In genomic region chr2:197992482-197993133, GRCh38 we compare ENCODE assay signal across 15 cellular contexts.
DNase-seq lines count a peak whose midpoint lies in the region; ATAC-seq and TF ChIP-seq lines count a peak whose summit lies in the region.
"Had no signal": no experiment of that assay in that cellular context is flagged by ENCODE, and none has a peak within 500 bp of the region (broad histone marks: within the 10 kb centered on the region; RNA-seq: fewer than 3 reads in every experiment).

No MANE protein-coding gene starts in this region.

- no peak overlapping the region for H3K9ac ChIP-seq in PC-3 (ENCODE audit: low read length)

- DNase-seq in PC-3, result no peak
- DNase-seq in RKO (ENCODE audit: low spot score), result no peak
- DNase-seq in retina, result no peak
- DNase-seq in NCI-H2107 (lab: John Stamatoyannopoulos, UW), result no peak
- DNase-seq: activated CD8-positive, alpha-beta T cell treated with anti-CD3 and anti-CD28 coated beads for 36 hours; activated naive CD4-positive, alpha-beta T cell treated with anti-CD3 and anti-CD28 coated beads, Interleukin-2, amount 10 ng/mL, durations not matched to agents 7 days and 5 days; Kasumi-1; NCI-H226 had no signal

- H3K79me2 ChIP-seq in PC-3 (ENCODE audit: low read length), result no peaks in the 10 kb centered on the region

- H2AFZ ChIP-seq in PC-3 (ENCODE audit: low read length), result no peak overlapping the region

- H3K36me3 ChIP-seq in PC-3 (ENCODE audit: low read depth, low read length), result no peaks in the 10 kb centered on the region

- POLR2A ChIA-PET in PC-3 (lab: Charles Lee; ENCODE audit: unreplicated experiment), result no interaction called here

- H4K20me1 ChIP-seq in PC-3 (ENCODE audit: low read length), result no peaks in the 10 kb centered on the region

- no peaks in the 10 kb centered on the region for H3K27me3 ChIP-seq in PC-3 (ENCODE audit: low read length)

- intact Hi-C loops in PC-3 (cut with micrococcal nuclease), result no loop called here

- no peaks in the 10 kb centered on the region for H3K4me1 ChIP-seq in PC-3 (ENCODE audit: insufficient read depth, low read length)

- CTCF ChIA-PET in PC-3 (lab: Charles Lee), result no interaction called here

- H3F3A ChIP-seq in PC-3 (ENCODE audit: low read length, unreplicated experiment), result no peaks in the 10 kb centered on the region

- H3K9me3 ChIP-seq in PC-3 (ENCODE audit: low read length), result no peaks in the 10 kb centered on the region

- ATAC-seq in GM18868 (IDR thresholded peaks at IDR 0.05; ENCODE audit: unreplicated experiment) (peak; percentile 88), GM21447 (IDR thresholded peaks at IDR 0.05; ENCODE audit: unreplicated experiment) (peak; percentile 89), HG02981 (IDR thresholded peaks at IDR 0.05; ENCODE audit: unreplicated experiment) (peak; percentile 78), HG03575 (IDR thresholded peaks at IDR 0.05; ENCODE audit: extremely low read depth, insufficient number of reproducible peaks, low FRiP score, unreplicated experiment) (peak; percentile 74), PC-3 (no peak)
- ATAC-seq: activated CD8-positive, alpha-beta T cell treated with anti-CD3 and anti-CD28 coated beads for 36 hours; esophagus mucosa; HCT116; stimulated activated memory B cell treated with anti-CD40 and anti-IgM and Interleukin-4, amounts not matched to agents 10 μg/mL and 1 μg/mL and 100 μg/mL, for 72 hours had no signal

- no peak for TF ChIP-seq CTCF in PC-3 (conservative IDR thresholded peaks at IDR 0.05; ENCODE audit: low read depth, low read length)

- H3K4me3 ChIP-seq in PC-3 (ENCODE audit: low read length), result no peak overlapping the region

- BruUV-seq in PC-3 (replicated peaks; lab: Mats Ljungman, UMichigan), result no TSS peak

- H3K9me2 ChIP-seq in PC-3 (replicated peaks; ENCODE audit: low read length), result no peaks in the 10 kb centered on the region

- no peak overlapping the region for H3K27ac ChIP-seq in PC-3 (ENCODE audit: low read length)

- no peak overlapping the region for H3K4me2 ChIP-seq in PC-3 (ENCODE audit: low read length)
